Comparison of ENCODE assay signal across 1 cellular context in the genomic region with DNA sequence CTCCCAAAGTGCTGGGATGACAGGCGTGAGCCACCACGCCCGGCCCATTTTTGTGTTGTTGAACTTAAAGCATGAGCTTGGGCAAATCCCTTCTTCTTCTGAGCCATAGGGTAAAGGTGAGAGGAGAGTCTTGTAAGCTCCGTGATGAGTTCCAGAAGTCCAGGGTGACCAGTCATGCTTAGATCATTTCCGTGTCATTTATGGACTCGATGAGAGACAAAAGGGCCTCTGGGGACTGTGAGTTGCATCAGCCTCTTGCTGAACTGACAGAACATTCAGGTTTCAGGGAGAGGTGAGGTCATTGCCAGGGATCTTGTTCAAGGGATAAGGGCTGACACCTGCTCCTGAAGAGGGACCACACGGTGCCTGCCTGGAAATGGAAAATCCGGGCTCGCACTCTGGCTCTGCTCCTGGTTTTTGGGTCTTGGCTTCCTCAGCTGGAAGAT.
TF ChIP-seq lines count a peak whose summit lies in the region.

No MANE protein-coding gene starts in this region.

TF ChIP-seq in H1, 55 proteins besides CTCF, POLR2A, EP300 and RAD21:
- TF ChIP-seq SP1 (IDR thresholded peaks at IDR 0.05; ENCODE audit: low read depth, low read length): no peak
